In genomic region chr15:90291679-90292356, GRCh38 we compare ENCODE assay signal across 1 cellular context.
TF ChIP-seq lines count a peak whose summit lies in the region.

No MANE protein-coding gene starts in this region.

TF ChIP-seq in K562, 482 proteins besides CTCF, POLR2A, EP300 and RAD21:
- TF ChIP-seq ZNF143 (CRISPR knock-in tag; IDR thresholded peaks at IDR 0.05) (no peak), TBP (optimal IDR thresholded peaks at IDR 0.05; ENCODE audit: low read depth, low read length) (peak; percentile 39), ZNF3 (CRISPR knock-in tag; IDR thresholded peaks at IDR 0.05) (no peak), ADNP (tag; IDR thresholded peaks at IDR 0.05) (peak; percentile 68), BCOR (IDR thresholded peaks at IDR 0.05) (peak; percentile 89), SUPT5H (IDR thresholded peaks at IDR 0.05) (no peak), ZNF584 (CRISPR knock-in tag; IDR thresholded peaks at IDR 0.05; ENCODE audit: low read depth) (no peak), ZNF224 (CRISPR knock-in tag; IDR thresholded peaks at IDR 0.05) (no peak), E4F1 (CRISPR knock-in tag; IDR thresholded peaks at IDR 0.05; ENCODE audit: borderline replicate concordance) (no peak), ATF7 (IDR thresholded peaks at IDR 0.05) (no peak), KDM1A (IDR thresholded peaks at IDR 0.05) (peak; percentile 26 to 65; a peak in 3 of 4 replicates), HDAC8 (tag; IDR thresholded peaks at IDR 0.05) (no peak), TCF7 (IDR thresholded peaks at IDR 0.05; ENCODE audit: borderline replicate concordance) (no peak), HDAC2 (IDR thresholded peaks at IDR 0.05) (0 out of 2 replicates have a peak, but pooled peaks have one; percentile 40), TAL1 (IDR thresholded peaks at IDR 0.05) (no peak), TEAD2 (tag; IDR thresholded peaks at IDR 0.05) (no peak), POLR2H (tag; IDR thresholded peaks at IDR 0.05; ENCODE audit: low read depth) (no peak), RAD51 (IDR thresholded peaks at IDR 0.05; ENCODE audit: borderline replicate concordance, low read depth) (peak; percentile 10; the same call in 1 of the 2 replicates), ZSCAN29 (IDR thresholded peaks at IDR 0.05) (no peak), TCF3 (CRISPR knock-in tag; IDR thresholded peaks at IDR 0.05) (no peak), ZNF324 (CRISPR knock-in tag; IDR thresholded peaks at IDR 0.05) (no peak), CBX3 (IDR thresholded peaks at IDR 0.05; ENCODE audit: borderline replicate concordance in 1 of 2, low read length in 2 of 2) (no peak), RFX1 (IDR thresholded peaks at IDR 0.05) (no peak), RBM25 (IDR thresholded peaks at IDR 0.05; ENCODE audit: low read depth, low read length, severe bottlenecking) (no peak), YBX1 (IDR thresholded peaks at IDR 0.05) (no peak), POLR3A (IDR thresholded peaks at IDR 0.05; ENCODE audit: borderline replicate concordance, extremely low read depth, insufficient read depth, insufficient read length) (no peak), EGR1 (conservative IDR thresholded peaks at IDR 0.05) (0 out of 2 replicates have a peak, but pooled peaks have one; percentile 24), BCL6 (CRISPR knock-in tag; IDR thresholded peaks at IDR 0.05) (no peak), PATZ1 (CRISPR knock-in tag; IDR thresholded peaks at IDR 0.05; ENCODE audit: borderline replicate concordance) (no peak), SMAD2 (IDR thresholded peaks at IDR 0.05; ENCODE audit: low read depth, low read length) (no peak), RCOR1 (IDR thresholded peaks at IDR 0.05; ENCODE audit: borderline replicate concordance in 1 of 2, low read depth in 2 of 2, low read length in 2 of 2) (no peak), ZNF764 (CRISPR knock-in tag; IDR thresholded peaks at IDR 0.05; ENCODE audit: low read depth) (no peak), TAF1 (IDR thresholded peaks at IDR 0.05; ENCODE audit: control insufficient read depth, extremely low read depth, insufficient read depth, low read length, severe bottlenecking) (peak; percentile 22), KHSRP (IDR thresholded peaks at IDR 0.05) (no peak), XRCC3 (IDR thresholded peaks at IDR 0.05) (no peak), FOXK1 (CRISPR knock-in tag; IDR thresholded peaks at IDR 0.05; ENCODE audit: borderline replicate concordance) (no peak), PRDM10 (IDR thresholded peaks at IDR 0.05; ENCODE audit: partially characterized antibody) (no peak), BMI1 (IDR thresholded peaks at IDR 0.05; ENCODE audit: low read length) (no peak), STAG1 (CRISPR knock-in tag; IDR thresholded peaks at IDR 0.05; ENCODE audit: borderline replicate concordance) (no peak), ILF3 (IDR thresholded peaks at IDR 0.05; ENCODE audit: borderline replicate concordance) (no peak), SAFB (IDR thresholded peaks at IDR 0.05; ENCODE audit: borderline replicate concordance, low read depth, low read length) (no peak), RUNX1 (IDR thresholded peaks at IDR 0.05; ENCODE audit: low read depth) (no peak), PRPF4 (IDR thresholded peaks at IDR 0.05; ENCODE audit: insufficient read depth, low read depth, low read length, poor library complexity, severe bottlenecking) (no peak), RBFOX2 (IDR thresholded peaks at IDR 0.05; ENCODE audit: low read depth, low read length) (0 out of 2 replicates have a peak, but pooled peaks have one; percentile 36), NR3C1 (CRISPR knock-in tag; IDR thresholded peaks at IDR 0.05) (no peak), POLR3G (IDR thresholded peaks at IDR 0.05; ENCODE audit: extremely low read depth, insufficient read length, insufficient replicate concordance) (no peak), THAP12 (CRISPR knock-in tag; IDR thresholded peaks at IDR 0.05) (no peak)
- TF ChIP-seq, protein P1, sequence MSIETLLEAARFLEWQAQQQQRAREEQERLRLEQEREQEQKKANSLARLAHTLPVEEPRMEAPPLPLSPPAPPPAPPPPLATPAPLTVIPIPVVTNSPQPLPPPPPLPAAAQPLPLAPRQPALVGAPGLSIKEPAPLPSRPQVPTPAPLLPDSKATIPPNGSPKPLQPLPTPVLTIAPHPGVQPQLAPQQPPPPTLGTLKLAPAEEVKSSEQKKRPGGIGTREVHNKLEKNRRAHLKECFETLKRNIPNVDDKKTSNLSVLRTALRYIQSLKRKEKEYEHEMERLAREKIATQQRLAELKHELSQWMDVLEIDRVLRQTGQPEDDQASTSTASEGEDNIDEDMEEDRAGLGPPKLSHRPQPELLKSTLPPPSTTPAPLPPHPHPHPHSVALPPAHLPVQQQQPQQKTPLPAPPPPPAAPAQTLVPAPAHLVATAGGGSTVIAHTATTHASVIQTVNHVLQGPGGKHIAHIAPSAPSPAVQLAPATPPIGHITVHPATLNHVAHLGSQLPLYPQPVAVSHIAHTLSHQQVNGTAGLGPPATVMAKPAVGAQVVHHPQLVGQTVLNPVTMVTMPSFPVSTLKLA (conservative IDR thresholded peaks at IDR 0.05), result no peak
- TF ChIP-seq, protein P2, sequence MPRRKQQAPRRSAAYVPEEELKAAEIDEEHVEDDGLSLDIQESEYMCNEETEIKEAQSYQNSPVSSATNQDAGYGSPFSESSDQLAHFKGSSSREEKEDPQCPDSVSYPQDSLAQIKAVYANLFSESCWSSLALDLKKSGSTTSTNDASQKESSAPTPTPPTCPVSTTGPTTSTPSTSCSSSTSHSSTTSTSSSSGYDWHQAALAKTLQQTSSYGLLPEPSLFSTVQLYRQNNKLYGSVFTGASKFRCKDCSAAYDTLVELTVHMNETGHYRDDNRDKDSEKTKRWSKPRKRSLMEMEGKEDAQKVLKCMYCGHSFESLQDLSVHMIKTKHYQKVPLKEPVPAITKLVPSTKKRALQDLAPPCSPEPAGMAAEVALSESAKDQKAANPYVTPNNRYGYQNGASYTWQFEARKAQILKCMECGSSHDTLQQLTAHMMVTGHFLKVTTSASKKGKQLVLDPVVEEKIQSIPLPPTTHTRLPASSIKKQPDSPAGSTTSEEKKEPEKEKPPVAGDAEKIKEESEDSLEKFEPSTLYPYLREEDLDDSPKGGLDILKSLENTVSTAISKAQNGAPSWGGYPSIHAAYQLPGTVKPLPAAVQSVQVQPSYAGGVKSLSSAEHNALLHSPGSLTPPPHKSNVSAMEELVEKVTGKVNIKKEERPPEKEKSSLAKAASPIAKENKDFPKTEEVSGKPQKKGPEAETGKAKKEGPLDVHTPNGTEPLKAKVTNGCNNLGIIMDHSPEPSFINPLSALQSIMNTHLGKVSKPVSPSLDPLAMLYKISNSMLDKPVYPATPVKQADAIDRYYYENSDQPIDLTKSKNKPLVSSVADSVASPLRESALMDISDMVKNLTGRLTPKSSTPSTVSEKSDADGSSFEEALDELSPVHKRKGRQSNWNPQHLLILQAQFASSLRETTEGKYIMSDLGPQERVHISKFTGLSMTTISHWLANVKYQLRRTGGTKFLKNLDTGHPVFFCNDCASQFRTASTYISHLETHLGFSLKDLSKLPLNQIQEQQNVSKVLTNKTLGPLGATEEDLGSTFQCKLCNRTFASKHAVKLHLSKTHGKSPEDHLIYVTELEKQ (CRISPR knock-in tag; IDR thresholded peaks at IDR 0.05), result no peak
- TF ChIP-seq, protein P3, sequence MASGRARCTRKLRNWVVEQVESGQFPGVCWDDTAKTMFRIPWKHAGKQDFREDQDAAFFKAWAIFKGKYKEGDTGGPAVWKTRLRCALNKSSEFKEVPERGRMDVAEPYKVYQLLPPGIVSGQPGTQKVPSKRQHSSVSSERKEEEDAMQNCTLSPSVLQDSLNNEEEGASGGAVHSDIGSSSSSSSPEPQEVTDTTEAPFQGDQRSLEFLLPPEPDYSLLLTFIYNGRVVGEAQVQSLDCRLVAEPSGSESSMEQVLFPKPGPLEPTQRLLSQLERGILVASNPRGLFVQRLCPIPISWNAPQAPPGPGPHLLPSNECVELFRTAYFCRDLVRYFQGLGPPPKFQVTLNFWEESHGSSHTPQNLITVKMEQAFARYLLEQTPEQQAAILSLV (tag; IDR thresholded peaks at IDR 0.05), result no peak
- TF ChIP-seq, protein P4, sequence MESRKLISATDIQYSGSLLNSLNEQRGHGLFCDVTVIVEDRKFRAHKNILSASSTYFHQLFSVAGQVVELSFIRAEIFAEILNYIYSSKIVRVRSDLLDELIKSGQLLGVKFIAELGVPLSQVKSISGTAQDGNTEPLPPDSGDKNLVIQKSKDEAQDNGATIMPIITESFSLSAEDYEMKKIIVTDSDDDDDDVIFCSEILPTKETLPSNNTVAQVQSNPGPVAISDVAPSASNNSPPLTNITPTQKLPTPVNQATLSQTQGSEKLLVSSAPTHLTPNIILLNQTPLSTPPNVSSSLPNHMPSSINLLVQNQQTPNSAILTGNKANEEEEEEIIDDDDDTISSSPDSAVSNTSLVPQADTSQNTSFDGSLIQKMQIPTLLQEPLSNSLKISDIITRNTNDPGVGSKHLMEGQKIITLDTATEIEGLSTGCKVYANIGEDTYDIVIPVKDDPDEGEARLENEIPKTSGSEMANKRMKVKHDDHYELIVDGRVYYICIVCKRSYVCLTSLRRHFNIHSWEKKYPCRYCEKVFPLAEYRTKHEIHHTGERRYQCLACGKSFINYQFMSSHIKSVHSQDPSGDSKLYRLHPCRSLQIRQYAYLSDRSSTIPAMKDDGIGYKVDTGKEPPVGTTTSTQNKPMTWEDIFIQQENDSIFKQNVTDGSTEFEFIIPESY (CRISPR knock-in tag; IDR thresholded peaks at IDR 0.05), result 0 out of 2 replicates have a peak, but pooled peaks have one; percentile 31
